In genomic region chr15:77178421-77178820, GRCh38 we compare ENCODE assay signal across 21 cellular contexts.
DNase-seq lines count a peak whose midpoint lies in the region; ATAC-seq and TF ChIP-seq lines count a peak whose summit lies in the region.
"Had no signal": no experiment of that assay in that cellular context is flagged by ENCODE, and none has a peak within 500 bp of the region (broad histone marks: within the 10 kb centered on the region; RNA-seq: fewer than 3 reads in every experiment).

No MANE protein-coding gene starts in this region.

- no peak for ATAC-seq in naive thymus-derived CD4-positive, alpha-beta T cell
- ATAC-seq: PC-3 had no signal

- POLR2A ChIA-PET in CD8-positive, alpha-beta memory T cell (lab: Charles Lee), result no interaction called here
- POLR2A ChIA-PET in naive thymus-derived CD4-positive, alpha-beta T cell (lab: Charles Lee), result no interaction called here

- TF ChIP-seq CTCF in endothelial cell (IDR thresholded peaks at IDR 0.05; ENCODE audit: unreplicated experiment) (no peak), smooth muscle cell (IDR thresholded peaks at IDR 0.05; ENCODE audit: borderline replicate concordance, insufficient read depth, poor library complexity, severe bottlenecking) (no peak), chondrocyte (IDR thresholded peaks at IDR 0.05) (no peak), right atrium auricular region (IDR thresholded peaks at IDR 0.05) (no peak)

- H3K27me3 Mint-ChIP-seq in CD8-positive, alpha-beta memory T cell, result peaks cover 0 to 1% of the 10 kb centered on the region in 2 donors
- peaks cover 5% of the 10 kb centered on the region for H3K27me3 Mint-ChIP-seq in endothelial cell (ENCODE audit: unreplicated experiment)
- no peaks in the 10 kb centered on the region for H3K27me3 Mint-ChIP-seq in naive thymus-derived CD4-positive, alpha-beta T cell
- H3K27me3 Mint-ChIP-seq in chondrocyte (ENCODE audit: low read depth), result no peaks in the 10 kb centered on the region
- H3K27me3 Mint-ChIP-seq: CD4-positive, alpha-beta T cell had no signal

- H3K9me3 ChIP-seq in CD8-positive, alpha-beta memory T cell (ENCODE audit: low read length), result no peaks in the 10 kb centered on the region
- H3K9me3 ChIP-seq in naive thymus-derived CD4-positive, alpha-beta T cell (ENCODE audit: control insufficient read depth in 2 of 3, low read length in 3 of 3), result no peaks in the 10 kb centered on the region
- H3K9me3 ChIP-seq in smooth muscle cell (replicated peaks; ENCODE audit: low read depth) (no peaks in the 10 kb centered on the region), right atrium auricular region (no peaks in the 10 kb centered on the region)
- H3K9me3 ChIP-seq: Caco-2, SJSA1 had no signal

- H3K36me3 ChIP-seq in CD8-positive, alpha-beta memory T cell (ENCODE audit: insufficient read depth, low read length), result no peaks in the 10 kb centered on the region
- no peaks in the 10 kb centered on the region for H3K36me3 ChIP-seq in naive thymus-derived CD4-positive, alpha-beta T cell (ENCODE audit: control insufficient read depth in 2 of 3, insufficient read depth in 3 of 3, low read length in 3 of 3)
- H3K36me3 ChIP-seq in smooth muscle cell (ENCODE audit: low read depth) (no peaks in the 10 kb centered on the region), right atrium auricular region (peaks cover 21% of the 10 kb centered on the region)

- H3K27ac Mint-ChIP-seq in CD8-positive, alpha-beta memory T cell, result peak overlapping the region in 7 of 8 donors; percentile 65 to 99 (median 91)
- H3K27ac Mint-ChIP-seq in endothelial cell (ENCODE audit: unreplicated experiment) (peak overlapping the region; percentile 36), chondrocyte (ENCODE audit: unreplicated experiment) (no peak overlapping the region)
- peak overlapping the region in 7 of 9 donors; percentile 14 to 90 (median 53) for H3K27ac Mint-ChIP-seq in naive thymus-derived CD4-positive, alpha-beta T cell

- H3F3A ChIP-seq in smooth muscle cell (ENCODE audit: low read depth), result peaks cover 8% of the 10 kb centered on the region

- CTCF ChIA-PET in CD8-positive, alpha-beta memory T cell (lab: Charles Lee), result no interaction called here
- CTCF ChIA-PET in naive thymus-derived CD4-positive, alpha-beta T cell (lab: Charles Lee), result no interaction called here

- peaks cover 50% of the 10 kb centered on the region for H4K20me1 ChIP-seq in smooth muscle cell (ENCODE audit: low read depth)
- H4K20me1 ChIP-seq: BLaER1 treated with 17β-estradiol and CSF1 and Interleukin-3, amounts not matched to agents 10 nM and 100 nM had no signal

- H3K4me3 ChIP-seq in CD8-positive, alpha-beta memory T cell (ENCODE audit: low read length), result no peak overlapping the region
- H3K4me3 ChIP-seq in naive thymus-derived CD4-positive, alpha-beta T cell (ENCODE audit: low read length), result no peak overlapping the region
- H3K4me3 ChIP-seq in smooth muscle cell (no peak overlapping the region), right atrium auricular region (no peak overlapping the region)
- H3K4me3 ChIP-seq: BLaER1 treated with 17β-estradiol and CSF1 and Interleukin-3, amounts not matched to agents 10 nM and 100 nM; SJSA1 had no signal

- H2AFZ ChIP-seq in smooth muscle cell (ENCODE audit: low read depth), result no peak overlapping the region

- peak overlapping the region; percentile 18 for H3K4me2 ChIP-seq in smooth muscle cell

- H3K27me3 ChIP-seq in CD8-positive, alpha-beta memory T cell (ENCODE audit: insufficient read depth, low read length, poor library complexity, severe bottlenecking), result no peaks in the 10 kb centered on the region
- H3K27me3 ChIP-seq in naive thymus-derived CD4-positive, alpha-beta T cell (ENCODE audit: control insufficient read depth in 2 of 2, insufficient read depth in 2 of 2, low read length in 2 of 2), result no peaks in the 10 kb centered on the region
- H3K27me3 ChIP-seq in smooth muscle cell (ENCODE audit: low read depth) (no peaks in the 10 kb centered on the region), right atrium auricular region (no peaks in the 10 kb centered on the region)
- H3K27me3 ChIP-seq: BLaER1 treated with 17β-estradiol and CSF1 and Interleukin-3, amounts not matched to agents 10 nM and 100 nM; SJSA1 had no signal

- peaks cover 45 to 55% (median 47%) of the 10 kb centered on the region in 3 donors for H3K4me1 Mint-ChIP-seq in CD8-positive, alpha-beta memory T cell
- H3K4me1 Mint-ChIP-seq in endothelial cell (ENCODE audit: unreplicated experiment) (peaks cover 5% of the 10 kb centered on the region), chondrocyte (ENCODE audit: low read depth) (peaks cover 12% of the 10 kb centered on the region)
- peaks cover 29 to 52% (median 38%) of the 10 kb centered on the region in 7 donors for H3K4me1 Mint-ChIP-seq in naive thymus-derived CD4-positive, alpha-beta T cell

- intact Hi-C loops in naive thymus-derived CD4-positive, alpha-beta T cell (cut with micrococcal nuclease), result no loop called here

- H3K9me3 Mint-ChIP-seq in CD8-positive, alpha-beta memory T cell, result no peaks in the 10 kb centered on the region
- no peaks in the 10 kb centered on the region for H3K9me3 Mint-ChIP-seq in endothelial cell (ENCODE audit: unreplicated experiment)
- no peaks in the 10 kb centered on the region for H3K9me3 Mint-ChIP-seq in naive thymus-derived CD4-positive, alpha-beta T cell
- H3K9me3 Mint-ChIP-seq in chondrocyte (ENCODE audit: low read depth), result no peaks in the 10 kb centered on the region
- H3K9me3 Mint-ChIP-seq: CD4-positive, alpha-beta T cell had no signal

- no peak for DNase-seq in CD8-positive, alpha-beta memory T cell
- DNase-seq in endothelial cell (ENCODE audit: low spot score) (no peak), smooth muscle cell (lab: John Stamatoyannopoulos, UW; ENCODE audit: unreplicated experiment) (no peak), chondrocyte (ENCODE audit: low spot score) (no peak), right atrium auricular region (ENCODE audit: low spot score) (no peak), SHP77 (lab: John Stamatoyannopoulos, UW) (no peak)
- no peak for DNase-seq in naive thymus-derived CD4-positive, alpha-beta T cell
- DNase-seq: Caco-2; CD4-positive, alpha-beta T cell; EL; GF-D8; NCI-H1092 treated with DMSO at 0.1 percent for 48 hours; NCI-H1436 treated with DMSO at 0.1 percent for 48 hours; NCI-H187 treated with DMSO at 0.1 percent for 48 hours; NCI-H2171 treated with DMSO at 0.1 percent for 48 hours; NCI-H345; NCI-H510A treated with DMSO at 0.1 percent for 48 hours; NCI-H774; PC-3 had no signal

- H3K36me3 Mint-ChIP-seq in CD8-positive, alpha-beta memory T cell, result peaks cover 0 to 3% (median 0%) of the 10 kb centered on the region in 3 donors
- H3K36me3 Mint-ChIP-seq in endothelial cell (ENCODE audit: low read depth, unreplicated experiment) (peaks cover 52% of the 10 kb centered on the region), chondrocyte (ENCODE audit: low read depth) (peaks cover 30% of the 10 kb centered on the region)
- H3K36me3 Mint-ChIP-seq in naive thymus-derived CD4-positive, alpha-beta T cell, result peaks cover 0 to 27% (median 3%) of the 10 kb centered on the region in 5 donors

- H3K79me2 ChIP-seq in smooth muscle cell (ENCODE audit: low read depth), result peaks cover 2% of the 10 kb centered on the region

- H3K27ac ChIP-seq in CD8-positive, alpha-beta memory T cell (ENCODE audit: low read depth, low read length), result no peak overlapping the region
- no peak overlapping the region for H3K27ac ChIP-seq in naive thymus-derived CD4-positive, alpha-beta T cell (ENCODE audit: low read depth, low read length)
- H3K27ac ChIP-seq in smooth muscle cell (ENCODE audit: low read depth), result no peak overlapping the region
- H3K27ac ChIP-seq in right atrium auricular region, result no peak overlapping the region
- H3K27ac ChIP-seq: SJSA1 had no signal

- H3K4me1 ChIP-seq in CD8-positive, alpha-beta memory T cell (ENCODE audit: insufficient read depth, low read length), result peaks cover 46% of the 10 kb centered on the region
- H3K4me1 ChIP-seq in naive thymus-derived CD4-positive, alpha-beta T cell (ENCODE audit: control insufficient read depth in 2 of 2, insufficient read depth in 2 of 2, low read length in 2 of 2), result peaks cover 26 to 34% of the 10 kb centered on the region in 2 donors
- peaks cover 8% of the 10 kb centered on the region for H3K4me1 ChIP-seq in smooth muscle cell (ENCODE audit: low read depth)
- peaks cover 0 to 7% of the 10 kb centered on the region in 2 donors for H3K4me1 ChIP-seq in right atrium auricular region
- H3K4me1 ChIP-seq: SJSA1 had no signal

- H3K9ac ChIP-seq in smooth muscle cell (ENCODE audit: low read depth), result no peak overlapping the region
- H3K9ac ChIP-seq: BLaER1 treated with 17β-estradiol and CSF1 and Interleukin-3, amounts not matched to agents 10 nM and 100 nM had no signal

- H3K4me3 Mint-ChIP-seq in CD8-positive, alpha-beta memory T cell, result peak overlapping the region in 2 of 7 donors; percentile 30 to 44
- H3K4me3 Mint-ChIP-seq in endothelial cell (ENCODE audit: unreplicated experiment) (no peak overlapping the region), chondrocyte (ENCODE audit: unreplicated experiment) (no peak overlapping the region)
- peak overlapping the region in 1 of 10 donors; percentile 35 for H3K4me3 Mint-ChIP-seq in naive thymus-derived CD4-positive, alpha-beta T cell
- H3K4me3 Mint-ChIP-seq: CD4-positive, alpha-beta T cell had no signal
